22 cellular contexts compared by ENCODE assay signal in genomic region chr4:55447826-55448225, GRCh38. TPM values are rescaled to one million over a fixed set of nuclear protein-coding genes. Genes with fewer than 3 reads are reported as not detected.
DNase-seq lines count a peak whose midpoint lies in the region; ATAC-seq, FAIRE-seq and TF ChIP-seq lines count a peak whose summit lies in the region.
"Had no signal": no experiment of that assay in that cellular context is flagged by ENCODE, and none has a peak within 500 bp of the region (broad histone marks: within the 10 kb centered on the region; RNA-seq: fewer than 3 reads in every experiment).

No MANE protein-coding gene starts in this region.

- peaks cover 6 to 22% (median 10%) of the 10 kb centered on the region in 4 donors for H3K4me1 Mint-ChIP-seq in CD4-positive, CD25-positive, alpha-beta regulatory T cell
- H3K4me1 Mint-ChIP-seq in astrocyte (ENCODE audit: low read depth, unreplicated experiment): peaks cover 30% of the 10 kb centered on the region
- H3K4me1 Mint-ChIP-seq in activated T-helper 1 cell treated with anti-CD3 and anti-CD28 coated beads, Interleukin-12 subunit alpha, Interleukin-12 subunit beta, Interleukin-2, Interleukin-4 antibody, amounts not matched to agents 30 ng/mL and 10 ng/mL and 1 ng/mL, durations not matched to agents 14 hours and 24 hours and 36 hours (ENCODE audit: low read depth): no peaks in the 10 kb centered on the region
- H3K4me1 Mint-ChIP-seq: WTC11 had no signal

- H2AFZ ChIP-seq in astrocyte (ENCODE audit: low read depth, low read length) (no peak overlapping the region), hepatocyte (no peak overlapping the region)

- no peak overlapping the region for H3K27ac ChIP-seq in CD4-positive, CD25-positive, alpha-beta regulatory T cell (ENCODE audit: insufficient read depth, low read length, poor library complexity, severe bottlenecking)
- H3K27ac ChIP-seq in astrocyte (ENCODE audit: low read depth, low read length) (no peak overlapping the region), hepatocyte (no peak overlapping the region)
- H3K27ac ChIP-seq: heart right ventricle, neutrophil, right lobe of liver had no signal

- H3K4me2 ChIP-seq in astrocyte (ENCODE audit: low read length) (no peak overlapping the region), hepatocyte (no peak overlapping the region)

- H3K9me3 ChIP-seq in CD4-positive, CD25-positive, alpha-beta regulatory T cell (ENCODE audit: control insufficient read depth in 2 of 2, low read length in 2 of 2): no peaks in the 10 kb centered on the region
- H3K9me3 ChIP-seq in astrocyte (ENCODE audit: insufficient read depth, low read depth, low read length): no peaks in the 10 kb centered on the region
- H3K9me3 ChIP-seq in hepatocyte (ENCODE audit: low read depth): no peaks in the 10 kb centered on the region
- H3K9me3 ChIP-seq: Caco-2, heart right ventricle, neutrophil, right lobe of liver had no signal

- no peaks in the 10 kb centered on the region for H3K27me3 ChIP-seq in CD4-positive, CD25-positive, alpha-beta regulatory T cell (ENCODE audit: control insufficient read depth, insufficient read depth, low read length)
- H3K27me3 ChIP-seq in astrocyte (ENCODE audit: insufficient read depth, low read length) (no peaks in the 10 kb centered on the region), hepatocyte (no peaks in the 10 kb centered on the region)
- H3K27me3 ChIP-seq: heart right ventricle, neutrophil, right lobe of liver had no signal

- TF ChIP-seq CTCF in astrocyte (IDR thresholded peaks at IDR 0.05; ENCODE audit: insufficient read depth, low read depth, low read length) (no peak), hepatocyte (IDR thresholded peaks at IDR 0.05; ENCODE audit: poor library complexity) (no peak)

- peak; percentile 41 for FAIRE-seq in astrocyte (lab: Jason Lieb, UNC)

- peak overlapping the region in 2 of 3 donors; percentile 56 to 66 for H3K27ac Mint-ChIP-seq in CD4-positive, CD25-positive, alpha-beta regulatory T cell
- peak overlapping the region; percentile 8 for H3K27ac Mint-ChIP-seq in astrocyte (ENCODE audit: unreplicated experiment)
- H3K27ac Mint-ChIP-seq in activated T-helper 1 cell treated with anti-CD3 and anti-CD28 coated beads, Interleukin-12 subunit alpha, Interleukin-12 subunit beta, Interleukin-2, Interleukin-4 antibody, amounts not matched to agents 30 ng/mL and 10 ng/mL and 1 ng/mL, durations not matched to agents 14 hours and 24 hours and 36 hours: no peak overlapping the region
- H3K27ac Mint-ChIP-seq: dendritic cell treated with granulocyte-macrophage colony-stimulating factor and Interleukin-4, amounts not matched to agents 40 ng/mL and 50 ng/mL, for 4 days; T-helper 17 cell; WTC11 had no signal

- H3K79me2 ChIP-seq in astrocyte (ENCODE audit: insufficient read depth, low read length): no peaks in the 10 kb centered on the region
- H3K79me2 ChIP-seq in hepatocyte: no peaks in the 10 kb centered on the region

- no peak overlapping the region for H3K4me3 ChIP-seq in CD4-positive, CD25-positive, alpha-beta regulatory T cell (ENCODE audit: low read depth, low read length)
- H3K4me3 ChIP-seq in astrocyte (ENCODE audit: insufficient read depth, low read depth, low read length) (no peak overlapping the region), hepatocyte (no peak overlapping the region)
- H3K4me3 ChIP-seq: heart right ventricle, right lobe of liver had no signal

- H3K9me3 Mint-ChIP-seq in CD4-positive, CD25-positive, alpha-beta regulatory T cell: no peaks in the 10 kb centered on the region
- H3K9me3 Mint-ChIP-seq in astrocyte (ENCODE audit: unreplicated experiment): no peaks in the 10 kb centered on the region
- no peaks in the 10 kb centered on the region for H3K9me3 Mint-ChIP-seq in activated T-helper 1 cell treated with anti-CD3 and anti-CD28 coated beads, Interleukin-12 subunit alpha, Interleukin-12 subunit beta, Interleukin-2, Interleukin-4 antibody, amounts not matched to agents 30 ng/mL and 10 ng/mL and 1 ng/mL, durations not matched to agents 14 hours and 24 hours and 36 hours
- H3K9me3 Mint-ChIP-seq: dendritic cell treated with granulocyte-macrophage colony-stimulating factor and Interleukin-4, amounts not matched to agents 40 ng/mL and 50 ng/mL, for 4 days; WTC11 had no signal

- in situ Hi-C loops in G401 (cut with HindIII; ENCODE audit: low sequenced_read_pairs): no loop called here

- H3K4me3 Mint-ChIP-seq in CD4-positive, CD25-positive, alpha-beta regulatory T cell: no peak overlapping the region
- no peak overlapping the region for H3K4me3 Mint-ChIP-seq in astrocyte (ENCODE audit: unreplicated experiment)
- H3K4me3 Mint-ChIP-seq in activated T-helper 1 cell treated with anti-CD3 and anti-CD28 coated beads, Interleukin-12 subunit alpha, Interleukin-12 subunit beta, Interleukin-2, Interleukin-4 antibody, amounts not matched to agents 30 ng/mL and 10 ng/mL and 1 ng/mL, durations not matched to agents 14 hours and 24 hours and 36 hours: no peak overlapping the region
- H3K4me3 Mint-ChIP-seq: dendritic cell treated with granulocyte-macrophage colony-stimulating factor and Interleukin-4, amounts not matched to agents 40 ng/mL and 50 ng/mL, for 4 days; T-helper 17 cell; WTC11 had no signal

- H3K9me2 ChIP-seq in hepatocyte (replicated peaks; ENCODE audit: insufficient read depth): no peaks in the 10 kb centered on the region

- H3K27me3 Mint-ChIP-seq in CD4-positive, CD25-positive, alpha-beta regulatory T cell: no peaks in the 10 kb centered on the region
- H3K27me3 Mint-ChIP-seq in astrocyte (ENCODE audit: low read depth, unreplicated experiment): no peaks in the 10 kb centered on the region
- no peaks in the 10 kb centered on the region for H3K27me3 Mint-ChIP-seq in activated T-helper 1 cell treated with anti-CD3 and anti-CD28 coated beads, Interleukin-12 subunit alpha, Interleukin-12 subunit beta, Interleukin-2, Interleukin-4 antibody, amounts not matched to agents 30 ng/mL and 10 ng/mL and 1 ng/mL, durations not matched to agents 14 hours and 24 hours and 36 hours (ENCODE audit: insufficient read depth)
- H3K27me3 Mint-ChIP-seq: dendritic cell treated with granulocyte-macrophage colony-stimulating factor and Interleukin-4, amounts not matched to agents 40 ng/mL and 50 ng/mL, for 4 days; T-helper 17 cell had no signal

- H4K20me1 ChIP-seq in astrocyte (ENCODE audit: insufficient read depth, low read length): no peaks in the 10 kb centered on the region
- no peaks in the 10 kb centered on the region for H4K20me1 ChIP-seq in hepatocyte (ENCODE audit: insufficient read depth, poor library complexity, severe bottlenecking)

- no peak for DNase-seq in CD4-positive, CD25-positive, alpha-beta regulatory T cell
- DNase-seq in HT1080 (ENCODE audit: low read depth): peak; percentile 32
- peak; percentile 24 for DNase-seq in astrocyte (ENCODE audit: low read depth)
- DNase-seq in left kidney (ENCODE audit: low read depth, low spot score): peak; percentile 53
- DNase-seq in activated T-helper 1 cell treated with anti-CD3 and anti-CD28 coated beads, Interleukin-12 subunit alpha, Interleukin-12 subunit beta, Interleukin-2, Interleukin-4 antibody, amounts not matched to agents 30 ng/mL and 10 ng/mL and 1 ng/mL, durations not matched to agents 14 hours and 24 hours and 36 hours (ENCODE audit: low spot score): no peak
- no peak for DNase-seq in G401 (ENCODE audit: low spot score)
- no peak for DNase-seq in hepatocyte (ENCODE audit: low spot score)
- DNase-seq: activated gamma-delta T cell; aorta; Caco-2; erythroblast; heart right ventricle; kidney; midbrain; NCI-H2029 treated with DMSO at 0.1 percent for 48 hours; right lobe of liver; stimulated activated CD4-positive, alpha-beta T cell treated with anti-CD3 and anti-CD28 coated beads, Interleukin-2, amount 100 ng/mL, for 24 hours; T-helper 17 cell had no signal

- WGBS in hepatocyte (ENCODE audit: low lambda C conversion rate, missing lambda C conversion rate): 70% methylated on average over 1 of the region's 1 CpG

- intact Hi-C loops in activated T-helper 1 cell treated with anti-CD3 and anti-CD28 coated beads, Interleukin-12 subunit alpha, Interleukin-12 subunit beta, Interleukin-2, Interleukin-4 antibody, amounts not matched to agents 30 ng/mL and 10 ng/mL and 1 ng/mL, durations not matched to agents 14 hours and 24 hours and 36 hours (cut with micrococcal nuclease): no loop called here

- no peak overlapping the region for H3K9ac ChIP-seq in astrocyte (ENCODE audit: low read length)

- peaks cover 34% of the 10 kb centered on the region for H3K36me3 Mint-ChIP-seq in CD4-positive, CD25-positive, alpha-beta regulatory T cell
- peaks cover 5% of the 10 kb centered on the region for H3K36me3 Mint-ChIP-seq in astrocyte (ENCODE audit: low read depth, unreplicated experiment)
- peaks cover 15% of the 10 kb centered on the region for H3K36me3 Mint-ChIP-seq in activated T-helper 1 cell treated with anti-CD3 and anti-CD28 coated beads, Interleukin-12 subunit alpha, Interleukin-12 subunit beta, Interleukin-2, Interleukin-4 antibody, amounts not matched to agents 30 ng/mL and 10 ng/mL and 1 ng/mL, durations not matched to agents 14 hours and 24 hours and 36 hours (ENCODE audit: low read depth)

- no peak for ATAC-seq in CD4-positive, CD25-positive, alpha-beta regulatory T cell (ENCODE audit: low read depth in 2 of 2)
- no peak for ATAC-seq in GM21423 (IDR thresholded peaks at IDR 0.05; ENCODE audit: unreplicated experiment)
- ATAC-seq: heart right ventricle, right lobe of liver, T-helper 17 cell, WTC11 had no signal

- peaks cover 32% of the 10 kb centered on the region for H3K36me3 ChIP-seq in CD4-positive, CD25-positive, alpha-beta regulatory T cell (ENCODE audit: control insufficient read depth, insufficient read depth, low read length)
- peaks cover 22% of the 10 kb centered on the region for H3K36me3 ChIP-seq in astrocyte (ENCODE audit: insufficient read depth, low read length)
- no peaks in the 10 kb centered on the region for H3K36me3 ChIP-seq in hepatocyte (replicated peaks; ENCODE audit: insufficient read depth, low read depth)
- H3K36me3 ChIP-seq: neutrophil had no signal

- H3K4me1 ChIP-seq in CD4-positive, CD25-positive, alpha-beta regulatory T cell (ENCODE audit: control insufficient read depth, insufficient read depth, low read length, poor library complexity, severe bottlenecking): peaks cover 11% of the 10 kb centered on the region
- H3K4me1 ChIP-seq in astrocyte (ENCODE audit: insufficient read depth, low read length) (peaks cover 18% of the 10 kb centered on the region), hepatocyte (ENCODE audit: insufficient read depth) (no peaks in the 10 kb centered on the region)
- H3K4me1 ChIP-seq: Caco-2, right lobe of liver had no signal

RNA-seq across cellular contexts. Expression of gene TMEM165, which starts 52.1 kb away (rescaled TPM):
- 44.0 TPM for total RNA-seq in CD4-positive, CD25-positive, alpha-beta regulatory T cell
- polyA plus RNA-seq in CD4-positive, CD25-positive, alpha-beta regulatory T cell: 10 to 100 TPM; 34.5 to 50.1 (median 44.7) TPM
- total RNA-seq in HT1080 (2014; rRNA removed; shearing (Covaris generic)): 112 and 134 TPM in 2 replicates
- 110 and 117 TPM in 2 replicates for polyA plus RNA-seq in HT1080 (2015; cell fraction: cytosol; rRNA removed)
- polyA plus RNA-seq in HT1080 (2015; cell fraction: nucleus; rRNA removed): 132 and 153 TPM in 2 replicates
- 128 and 130 TPM in 2 replicates for total RNA-seq in astrocyte
- total RNA-seq in activated T-helper 1 cell treated with anti-CD3 and anti-CD28 coated beads, Interleukin-12 subunit alpha, Interleukin-12 subunit beta, Interleukin-2, Interleukin-4 antibody, amounts not matched to agents 30 ng/mL and 10 ng/mL and 1 ng/mL, durations not matched to agents 14 hours and 24 hours and 36 hours: 110 and 112 TPM in 2 replicates
- 87.8 and 127 TPM in 2 replicates for total RNA-seq in G401 (2014; rRNA removed; shearing (Covaris generic))
- total RNA-seq in hepatocyte: 146 and 160 TPM in 2 replicates
- polyA plus RNA-seq in hepatocyte: 152 and 172 TPM in 2 replicates

Comparison
In these comparisons a context has a peak if more than half of its experiments do, and no peak if none do; other contexts are left out.
1. DNase-seq: peak in HT1080 (single experiment), astrocyte (single experiment) and left kidney (single experiment); none in CD4-positive, CD25-positive, alpha-beta regulatory T cell (0 of 3), activated T-helper 1 cell treated with anti-CD3 and anti-CD28 coated beads, Interleukin-12 subunit alpha, Interleukin-12 subunit beta, Interleukin-2, Interleukin-4 antibody, amounts not matched to agents 30 ng/mL and 10 ng/mL and 1 ng/mL, durations not matched to agents 14 hours and 24 hours and 36 hours (single experiment), G401 (single experiment) and hepatocyte (single experiment).